8 cellular contexts compared by ENCODE assay signal in the genomic region with DNA sequence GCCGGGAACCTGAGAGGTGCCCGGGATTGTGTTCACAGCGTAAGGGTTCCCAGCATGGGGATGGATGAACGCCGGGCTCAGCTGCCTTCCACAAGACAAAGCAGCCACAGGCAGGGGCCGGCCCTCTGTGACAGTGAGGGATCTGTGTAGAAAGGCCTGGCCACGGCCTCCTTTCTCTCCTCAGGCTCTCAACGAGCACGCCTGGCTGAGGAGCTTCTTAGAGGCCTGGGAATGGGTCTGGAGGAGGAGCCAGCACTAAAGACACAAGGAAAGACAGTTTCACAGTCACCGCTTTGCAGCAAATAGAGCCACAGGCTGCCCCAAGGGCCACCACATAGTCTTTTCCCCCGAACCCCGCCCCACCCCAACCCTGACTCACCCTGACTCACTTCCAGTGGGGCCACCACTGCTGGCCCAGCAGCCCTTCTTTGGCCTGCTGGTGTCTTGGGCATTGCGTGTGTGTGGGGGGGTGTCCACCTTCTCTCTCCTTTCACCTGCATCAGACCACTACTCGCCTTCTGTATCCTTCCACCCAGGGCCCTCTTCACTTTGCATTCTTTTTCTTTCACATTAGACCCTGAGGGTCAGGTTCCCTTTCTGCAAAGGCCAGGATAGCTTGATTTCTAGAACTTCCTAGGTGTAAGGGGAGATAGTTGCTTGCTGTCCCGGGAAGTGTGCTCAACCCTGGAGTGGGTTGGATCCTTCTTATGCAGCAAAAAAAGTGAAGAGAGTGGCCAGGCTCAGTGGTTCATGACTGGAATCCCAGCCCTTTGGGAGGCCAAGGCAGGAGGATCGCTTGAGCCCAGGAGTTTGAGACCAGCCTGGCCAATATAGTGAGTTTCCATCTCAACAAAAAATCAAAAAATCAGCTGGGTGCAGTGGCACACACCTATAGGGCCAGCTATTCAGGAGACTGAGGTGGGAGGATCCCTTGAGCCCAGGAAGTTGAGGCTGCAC. TPM values are rescaled to one million over a fixed set of nuclear protein-coding genes. Genes with fewer than 3 reads are reported as not detected.
DNase-seq lines count a peak whose midpoint lies in the region; ATAC-seq, FAIRE-seq and TF ChIP-seq lines count a peak whose summit lies in the region.

No MANE protein-coding gene starts in this region.

- H3K4me3 ChIP-seq in A549, result no peak overlapping the region
- no peak overlapping the region for H3K4me3 ChIP-seq in keratinocyte (ENCODE audit: control insufficient read depth in 2 of 3, extremely low read depth in 1 of 3, insufficient read depth in 2 of 3, low read depth in 1 of 3, low read length in 3 of 3)
- H3K4me3 ChIP-seq in ovary, result no peak overlapping the region

- peak overlapping the region; percentile 57 for H3K4me2 ChIP-seq in A549
- peak overlapping the region; percentile 32 for H3K4me2 ChIP-seq in keratinocyte (ENCODE audit: control insufficient read depth, extremely low read depth, insufficient read depth, low read depth, low read length)

- intact Hi-C loops in ovary (cut with DNase I), result no loop called here

- peak overlapping the region; percentile 87 for H3K27ac ChIP-seq in A549
- H3K27ac ChIP-seq in keratinocyte (ENCODE audit: control insufficient read depth, insufficient read depth, low read length), result peak overlapping the region; percentile 26
- H3K27ac ChIP-seq in ovary, result no peak overlapping the region

- no peak for TF ChIP-seq POLR2A in A549 (IDR thresholded peaks at IDR 0.05; ENCODE audit: low read length)
- no peak for TF ChIP-seq POLR2A in ovary (IDR thresholded peaks at IDR 0.05)

- H2AFZ ChIP-seq in keratinocyte (ENCODE audit: control insufficient read depth, low read length), result peak overlapping the region; percentile 30

- no peaks in the 10 kb centered on the region for H3K79me2 ChIP-seq in keratinocyte (ENCODE audit: control insufficient read depth, insufficient read depth, low read length)

- no peaks in the 10 kb centered on the region for H4K20me1 ChIP-seq in keratinocyte (ENCODE audit: control insufficient read depth, extremely low read depth, insufficient read depth, low read length)

- peak; percentile 74 to 80 for ATAC-seq in A549
- ATAC-seq in GM18873 (IDR thresholded peaks at IDR 0.05; ENCODE audit: low FRiP score, unreplicated experiment), result no peak
- ATAC-seq in GM18907 (IDR thresholded peaks at IDR 0.05; ENCODE audit: unreplicated experiment), result no peak

- TF ChIP-seq RAD21 in A549 (conservative IDR thresholded peaks at IDR 0.05 in 1 of 2, IDR thresholded peaks at IDR 0.05 in 1 of 2), result peak in 1 of 2 experiments; percentile 29; a peak in 1 of 5 replicates

- dilution Hi-C loops in keratinocyte (cut with MboI; ENCODE audit: extremely low pct_ligation_motif_present, low sequenced_read_pairs), result no loop called here

- H3K4me1 ChIP-seq in A549, result peaks cover 60% of the 10 kb centered on the region
- H3K4me1 ChIP-seq in keratinocyte (ENCODE audit: control insufficient read depth, extremely low read depth, insufficient read depth, low read length), result peaks cover 29% of the 10 kb centered on the region
- peaks cover 2% of the 10 kb centered on the region for H3K4me1 ChIP-seq in ovary (ENCODE audit: insufficient read depth)

- POLR2A ChIA-PET in A549 (lab: Yijun Ruan, JAX), result interaction anchor here (1.1 kb wide), 2 partner anchors 20 to 124 kb away, joined by 4 read pairs; a partner anchor contains a TSS

- H3K9me3 ChIP-seq in A549 (no peaks in the 10 kb centered on the region), keratinocyte (ENCODE audit: control insufficient read depth, low read depth, low read length) (no peaks in the 10 kb centered on the region), ovary (no peaks in the 10 kb centered on the region)

- FAIRE-seq in A549 (lab: Jason Lieb, UNC) (no peak), keratinocyte (lab: Jason Lieb, UNC) (no peak)

- no peaks in the 10 kb centered on the region for H3K36me3 ChIP-seq in keratinocyte (ENCODE audit: control insufficient read depth in 2 of 2, extremely low read depth in 1 of 2, insufficient read depth in 2 of 2, low read length in 2 of 2)
- no peaks in the 10 kb centered on the region for H3K36me3 ChIP-seq in ovary

- DNase-seq in A549 (ENCODE audit: low read depth in 1 of 2, low spot score in 1 of 2), result peak; percentile 87 to 98
- DNase-seq in HPDE6-E6E7 (ENCODE audit: extremely low spot score), result peak; percentile 88
- DNase-seq in UCSD-AML1 (lab: John Stamatoyannopoulos, UW; ENCODE audit: unreplicated experiment), result peak; percentile 52
- DNase-seq in keratinocyte (ENCODE audit: low read depth, low spot score), result peak; percentile 69
- DNase-seq in ovary, result no peak
- DNase-seq in middle frontal gyrus (ENCODE audit: extremely low spot score, low spot score), result no peak

- H3K27me3 ChIP-seq in keratinocyte (ENCODE audit: control insufficient read depth, extremely low read depth, insufficient read depth, low read length) (peaks cover 12% of the 10 kb centered on the region), ovary (no peaks in the 10 kb centered on the region)

- no peaks in the 10 kb centered on the region for H3K9me1 ChIP-seq in keratinocyte (ENCODE audit: control insufficient read depth, extremely low read depth, insufficient read depth, low read length)

- 26% methylated on average over 15 of the region's 16 CpGs for WGBS in A549 (ENCODE audit: missing lambda C conversion rate)
- WGBS in ovary, 3 donors, result 86 to 91% (median 90%) methylated on average over 16 of the region's 16 CpGs

- H3K9ac ChIP-seq in keratinocyte (ENCODE audit: control insufficient read depth, extremely low read depth, insufficient read depth, low read length), result no peak overlapping the region

- TF ChIP-seq EP300 in A549 (IDR thresholded peaks at IDR 0.05) (peak in 1 of 2 experiments; percentile 48; a peak in 1 of 5 replicates), ovary (IDR thresholded peaks at IDR 0.05) (no peak)

- CTCF ChIA-PET in A549 (lab: Yijun Ruan, JAX), result interaction anchor here (0.7 to 6.7 kb wide), 11 partner anchors 10 to 380 kb away, joined by 3 to 52 read pairs (median 5); a partner anchor contains a TSS

- TF ChIP-seq CTCF in A549 (IDR thresholded peaks at IDR 0.05) (no peak), keratinocyte (optimal IDR thresholded peaks at IDR 0.05 in 1 of 3, IDR thresholded peaks at IDR 0.05 in 1 of 3, conservative IDR thresholded peaks at IDR 0.05 in 1 of 3; ENCODE audit: extremely low read depth in 1 of 3, insufficient read depth in 2 of 3, low read length in 3 of 3) (no peak), ovary (IDR thresholded peaks at IDR 0.05) (no peak)

TF ChIP-seq in A549, 52 proteins besides CTCF, POLR2A, EP300 and RAD21 (continues in another document):
- TF ChIP-seq KDM1A (IDR thresholded peaks at IDR 0.05; ENCODE audit: low read depth) (no peak), NFE2L2 (conservative IDR thresholded peaks at IDR 0.05; ENCODE audit: low read length) (no peak), CBX2 (IDR thresholded peaks at IDR 0.05; ENCODE audit: borderline replicate concordance, low read depth) (no peak), HOXB13 (CRISPR knock-in tag; IDR thresholded peaks at IDR 0.05; ENCODE audit: low read depth) (no peak), ZSCAN20 (CRISPR knock-in tag; IDR thresholded peaks at IDR 0.05) (no peak), CEBPB (IDR thresholded peaks at IDR 0.05) (no peak), ZFP36 (IDR thresholded peaks at IDR 0.05; ENCODE audit: borderline replicate concordance, partially characterized antibody) (no peak), HOXB5 (CRISPR knock-in tag; IDR thresholded peaks at IDR 0.05) (0 out of 2 replicates have a peak, but pooled peaks have one; percentile 53), SREBF2 (IDR thresholded peaks at IDR 0.05) (no peak), ESRRA (IDR thresholded peaks at IDR 0.05; ENCODE audit: borderline replicate concordance, low read length) (no peak), CHD2 (IDR thresholded peaks at IDR 0.05; ENCODE audit: low read length, partially characterized antibody) (no peak), RARB (CRISPR knock-in tag; IDR thresholded peaks at IDR 0.05) (no peak)
- TF ChIP-seq, protein P1, sequence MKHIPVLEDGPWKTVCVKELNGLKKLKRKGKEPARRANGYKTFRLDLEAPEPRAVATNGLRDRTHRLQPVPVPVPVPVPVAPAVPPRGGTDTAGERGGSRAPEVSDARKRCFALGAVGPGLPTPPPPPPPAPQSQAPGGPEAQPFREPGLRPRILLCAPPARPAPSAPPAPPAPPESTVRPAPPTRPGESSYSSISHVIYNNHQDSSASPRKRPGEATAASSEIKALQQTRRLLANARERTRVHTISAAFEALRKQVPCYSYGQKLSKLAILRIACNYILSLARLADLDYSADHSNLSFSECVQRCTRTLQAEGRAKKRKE (CRISPR knock-in tag; IDR thresholded peaks at IDR 0.05; ENCODE audit: low read depth), result no peak
- TF ChIP-seq, protein P2, sequence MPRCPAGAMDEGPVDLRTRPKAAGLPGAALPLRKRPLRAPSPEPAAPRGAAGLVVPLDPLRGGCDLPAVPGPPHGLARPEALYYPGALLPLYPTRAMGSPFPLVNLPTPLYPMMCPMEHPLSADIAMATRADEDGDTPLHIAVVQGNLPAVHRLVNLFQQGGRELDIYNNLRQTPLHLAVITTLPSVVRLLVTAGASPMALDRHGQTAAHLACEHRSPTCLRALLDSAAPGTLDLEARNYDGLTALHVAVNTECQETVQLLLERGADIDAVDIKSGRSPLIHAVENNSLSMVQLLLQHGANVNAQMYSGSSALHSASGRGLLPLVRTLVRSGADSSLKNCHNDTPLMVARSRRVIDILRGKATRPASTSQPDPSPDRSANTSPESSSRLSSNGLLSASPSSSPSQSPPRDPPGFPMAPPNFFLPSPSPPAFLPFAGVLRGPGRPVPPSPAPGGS (IDR thresholded peaks at IDR 0.05), result peak; percentile 46; the same call in 1 of the 3 replicates

RNA-seq across cellular contexts. Expression of a gene that starts 19.3 kb away (rescaled TPM):
- polyA plus RNA-seq in A549 (2011; rRNA removed) (37.8 and 44.4 TPM in 2 replicates), A549 (2017; fragmentation: RNase III; extraction: RNeasy Plus Mini Kit Qiagen cat#74134 plus additional on column Dnase treatment) (66.4 to 78.8 TPM (median 66.9 TPM) in 3 replicates), keratinocyte (13.7 to 33.3 TPM (median 18.0 TPM) in 3 replicates), ovary (10 to 100 TPM; 11.4 to 20.1 TPM)
- 146 and 175 TPM in 2 replicates for polyA plus RNA-seq in A549 (2012; cell fraction: cytosol; rRNA removed)
- polyA plus RNA-seq in A549 (2012; cell fraction: nucleus; rRNA removed), result 151 and 164 TPM in 2 replicates
- 26.0 and 43.0 TPM in 2 replicates for polyA minus RNA-seq in A549 (2011; rRNA and poly(A)+ RNA removed)
- polyA plus RNA-seq in keratinocyte (2011; ENCODE audit: low read depth), result 7.2 TPM
- 18.8 and 36.0 TPM in 2 replicates for polyA plus RNA-seq in keratinocyte (2011; cell fraction: cytosol; rRNA removed)
- polyA plus RNA-seq in keratinocyte (2011; cell fraction: nucleus; rRNA removed), result 19.9 and 23.9 TPM in 2 replicates
- 18.3 and 35.5 TPM in 2 replicates for polyA plus RNA-seq in keratinocyte (2012; ENCODE audit: low replicate concordance)
- 8.7 to 31.0 TPM (median 13.8 TPM) in 3 replicates for polyA minus RNA-seq in keratinocyte
- 31.1 TPM for polyA minus RNA-seq in keratinocyte (2011; cell fraction: cytosol; rRNA and poly(A)+ RNA removed)
- polyA minus RNA-seq in keratinocyte (2011; cell fraction: nucleus; rRNA and poly(A)+ RNA removed), result 7.0 and 8.6 TPM in 2 replicates
- total RNA-seq in ovary, result 10 to 100 TPM; 13.4 to 69.5 (median 18.5) TPM

Comparison
In these comparisons a context has a peak if more than half of its experiments do, and no peak if none do; other contexts are left out.
1. ATAC-seq: peak in A549 (2 of 2); none in GM18873 (single experiment) and GM18907 (single experiment).
2. DNase-seq: peak in A549 (2 of 2), HPDE6-E6E7 (single experiment), UCSD-AML1 (single experiment) and keratinocyte (single experiment); none in ovary (0 of 5) and middle frontal gyrus (single experiment).
3. H3K27ac ChIP-seq: peak in A549 (2 of 2) and keratinocyte (single experiment); none in ovary (0 of 2).